In the genomic region with DNA sequence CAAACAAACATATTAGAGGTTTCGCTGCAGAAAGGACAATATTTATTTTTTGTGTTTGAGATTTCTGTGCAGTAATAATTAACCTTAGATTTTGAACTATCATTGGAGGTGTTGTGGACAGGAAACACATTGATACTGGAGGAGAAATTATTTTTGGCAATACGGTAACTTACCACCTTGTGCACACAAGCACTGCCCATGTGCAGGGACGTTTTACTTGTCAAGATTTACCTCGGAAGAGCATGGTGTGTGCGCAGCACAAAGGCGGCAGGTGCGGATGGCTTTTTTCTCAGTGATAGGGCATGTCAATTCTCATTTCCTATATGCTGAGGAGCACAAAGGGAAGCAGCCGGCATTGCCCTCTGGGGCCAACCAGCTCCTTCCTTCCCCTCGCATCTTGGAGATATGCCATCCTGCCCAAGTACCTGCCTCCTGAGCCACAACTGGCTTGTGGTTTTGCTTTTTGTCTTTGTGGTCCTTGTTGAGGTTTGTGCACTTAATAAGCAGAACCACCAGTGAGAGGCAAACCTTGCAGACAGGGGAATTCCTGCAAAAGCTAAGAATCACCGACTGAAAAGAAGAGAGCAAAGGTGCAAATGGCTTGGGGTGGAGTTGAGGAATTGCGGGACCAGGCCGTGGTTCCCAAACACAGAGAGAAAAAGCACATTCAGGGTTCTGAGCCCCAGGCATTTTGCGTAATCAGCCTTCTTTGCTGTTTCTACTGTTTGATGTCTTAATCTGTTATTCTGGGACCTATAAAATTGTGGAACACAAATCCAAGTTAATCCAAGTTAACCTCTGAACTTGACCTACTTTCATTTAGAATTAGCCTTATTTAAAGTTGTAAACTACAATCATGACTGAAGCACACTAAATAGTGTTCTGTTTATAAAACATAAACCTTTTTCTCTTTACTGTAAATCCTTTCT, we compare ENCODE assay signal across 12 cellular contexts. TPM values are rescaled to one million over a fixed set of nuclear protein-coding genes. Genes with fewer than 3 reads are reported as not detected.
A peak's percentile ranks its signal among the peaks of the same experiment; 100 is the strongest.
DNase-seq lines count a peak whose midpoint lies in the region; ATAC-seq, FAIRE-seq and TF ChIP-seq lines count a peak whose summit lies in the region.
"Had no signal": no experiment of that assay in that cellular context is flagged by ENCODE, and none has a peak within 500 bp of the region (broad histone marks: within the 10 kb centered on the region; RNA-seq: fewer than 3 reads in every experiment).

No MANE protein-coding gene starts in this region.

- TF ChIP-seq EP300 in A549 (IDR thresholded peaks at IDR 0.05), result no peak

- H3K36me3 Mint-ChIP-seq in WTC11 (no peaks in the 10 kb centered on the region), natural killer cell (no peaks in the 10 kb centered on the region)
- H3K36me3 Mint-ChIP-seq: CD8-positive, alpha-beta T cell; stimulated activated effector memory CD8-positive, alpha-beta T cell treated with anti-CD3 and anti-CD28 coated beads, Interleukin-12 subunit alpha, Interleukin-12 subunit beta, amount 100 ng/mL, for 72 hours had no signal

- DNase-seq in A549 (ENCODE audit: low read depth in 1 of 2, low spot score in 1 of 2), result peak in 1 of 2 experiments; percentile 9
- no peak for DNase-seq in WTC11 (ENCODE audit: low spot score)
- no peak for DNase-seq in urothelium cell line (ENCODE audit: low spot score)
- no peak for DNase-seq in natural killer cell
- DNase-seq in NCI-H2081 treated with DMSO at 0.1 percent for 48 hours (lab: John Stamatoyannopoulos, UW), result no peak
- DNase-seq: activated T-cell treated with anti-CD3 and anti-CD28 coated beads, Interleukin-2, amount 50 U/mL, for 48 hours; CD8-positive, alpha-beta T cell had no signal

- H3K4me1 Mint-ChIP-seq in WTC11, result peaks cover 11% of the 10 kb centered on the region; the same call in 1 of the 2 replicates
- no peaks in the 10 kb centered on the region for H3K4me1 Mint-ChIP-seq in natural killer cell
- H3K4me1 Mint-ChIP-seq: stimulated activated effector memory CD8-positive, alpha-beta T cell treated with anti-CD3 and anti-CD28 coated beads, Interleukin-12 subunit alpha, Interleukin-12 subunit beta, amount 100 ng/mL, for 72 hours had no signal

- no peak overlapping the region for H3K4me3 ChIP-seq in A549
- H3K4me3 ChIP-seq: K562 had no signal

- ATAC-seq in A549 (no peak; a peak in 1 of 6 replicates), GM18907 (IDR thresholded peaks at IDR 0.05; ENCODE audit: unreplicated experiment) (peak; percentile 80), HG03175 (IDR thresholded peaks at IDR 0.05; ENCODE audit: unreplicated experiment) (peak; percentile 62), WTC11 (peak; percentile 52; the same call in 1 of the 2 replicates), HG02840 (IDR thresholded peaks at IDR 0.05; ENCODE audit: low FRiP score, unreplicated experiment) (no peak), natural killer cell (no peak)
- ATAC-seq: CD8-positive, alpha-beta T cell; K562; stimulated activated effector memory CD8-positive, alpha-beta T cell treated with anti-CD3 and anti-CD28 coated beads, Interleukin-12 subunit alpha, Interleukin-12 subunit beta, amount 100 ng/mL, for 72 hours had no signal

- H3K27ac ChIP-seq in A549, result no peak overlapping the region

- H3K27me3 Mint-ChIP-seq in WTC11 (ENCODE audit: low read depth), result no peaks in the 10 kb centered on the region
- H3K27me3 Mint-ChIP-seq in natural killer cell (ENCODE audit: low read depth in 2 of 2), result peaks cover 4 to 7% of the 10 kb centered on the region in 2 donors

- H3K9me3 ChIP-seq in A549, result no peaks in the 10 kb centered on the region

- no peak overlapping the region; the same call in 1 of the 2 replicates for H3K27ac Mint-ChIP-seq in WTC11
- no peak overlapping the region for H3K27ac Mint-ChIP-seq in natural killer cell
- H3K27ac Mint-ChIP-seq: CD8-positive, alpha-beta T cell; stimulated activated effector memory CD8-positive, alpha-beta T cell treated with anti-CD3 and anti-CD28 coated beads, Interleukin-12 subunit alpha, Interleukin-12 subunit beta, amount 100 ng/mL, for 72 hours had no signal

- TF ChIP-seq CTCF in A549 (IDR thresholded peaks at IDR 0.05) (no peak), WTC11 (IDR thresholded peaks at IDR 0.05) (no peak), natural killer cell (IDR thresholded peaks at IDR 0.05) (no peak)

- CTCF ChIA-PET in A549 (lab: Yijun Ruan, JAX), result no interaction called here
- CTCF ChIA-PET in WTC11 (lab: Charles Lee), result no interaction called here

- H3K4me3 Mint-ChIP-seq in WTC11, result no peak overlapping the region
- no peak overlapping the region for H3K4me3 Mint-ChIP-seq in natural killer cell
- H3K4me3 Mint-ChIP-seq: CD8-positive, alpha-beta T cell; stimulated activated effector memory CD8-positive, alpha-beta T cell treated with anti-CD3 and anti-CD28 coated beads, Interleukin-12 subunit alpha, Interleukin-12 subunit beta, amount 100 ng/mL, for 72 hours had no signal

- H3K4me2 ChIP-seq in A549, result peak overlapping the region; percentile 30; the same call in 1 of the 3 replicates

- H3K4me1 ChIP-seq in A549, result 0 out of 3 replicates have a peak, but pooled peaks cover 7% of the 10 kb centered on the region

- POLR2A ChIA-PET in A549 (lab: Yijun Ruan, JAX), result no interaction called here
- POLR2A ChIA-PET in WTC11 (lab: Charles Lee), result no interaction called here

- 45% methylated on average over 13 of the region's 13 CpGs for WGBS in A549 (ENCODE audit: missing lambda C conversion rate)

- H3K9me3 Mint-ChIP-seq in WTC11 (no peaks in the 10 kb centered on the region), natural killer cell (peaks cover 0 to 2% of the 10 kb centered on the region in 2 donors)
- H3K9me3 Mint-ChIP-seq: CD8-positive, alpha-beta T cell; stimulated activated effector memory CD8-positive, alpha-beta T cell treated with anti-CD3 and anti-CD28 coated beads, Interleukin-12 subunit alpha, Interleukin-12 subunit beta, amount 100 ng/mL, for 72 hours had no signal

- TF ChIP-seq POLR2A in A549 (IDR thresholded peaks at IDR 0.05; ENCODE audit: low read length), result no peak

- intact Hi-C loops in natural killer cell (cut with micrococcal nuclease), result no loop called here

- no peak for TF ChIP-seq RAD21 in A549 (conservative IDR thresholded peaks at IDR 0.05 in 1 of 2, IDR thresholded peaks at IDR 0.05 in 1 of 2)

- no peak for FAIRE-seq in A549 (lab: Jason Lieb, UNC)
- FAIRE-seq in urothelium cell line (lab: Jason Lieb, UNC), result no peak
- FAIRE-seq: K562 had no signal

TF ChIP-seq in A549, 52 proteins besides CTCF, POLR2A, EP300 and RAD21 (continues in another document):
- no peak for TF ChIP-seq RCOR1 (IDR thresholded peaks at IDR 0.05; ENCODE audit: low read depth, low read length)
- no peak for TF ChIP-seq RFX5 (IDR thresholded peaks at IDR 0.05)
- TF ChIP-seq TFCP2L1 (CRISPR knock-in tag; IDR thresholded peaks at IDR 0.05), result no peak
- TF ChIP-seq CEBPB (IDR thresholded peaks at IDR 0.05), result no peak
- no peak for TF ChIP-seq CBX2 (IDR thresholded peaks at IDR 0.05; ENCODE audit: borderline replicate concordance, low read depth)
- no peak for TF ChIP-seq PBX3 (IDR thresholded peaks at IDR 0.05)
- TF ChIP-seq, protein P1, sequence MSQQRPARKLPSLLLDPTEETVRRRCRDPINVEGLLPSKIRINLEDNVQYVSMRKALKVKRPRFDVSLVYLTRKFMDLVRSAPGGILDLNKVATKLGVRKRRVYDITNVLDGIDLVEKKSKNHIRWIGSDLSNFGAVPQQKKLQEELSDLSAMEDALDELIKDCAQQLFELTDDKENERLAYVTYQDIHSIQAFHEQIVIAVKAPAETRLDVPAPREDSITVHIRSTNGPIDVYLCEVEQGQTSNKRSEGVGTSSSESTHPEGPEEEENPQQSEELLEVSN (IDR thresholded peaks at IDR 0.05; ENCODE audit: borderline replicate concordance, low read depth), result no peak

TF ChIP-seq in WTC11, 78 proteins besides CTCF, POLR2A, EP300 and RAD21 (continues in another document):
- TF ChIP-seq CBFB (CRISPR knock-in tag; IDR thresholded peaks at IDR 0.05; ENCODE audit: low read depth), result no peak
- no peak for TF ChIP-seq GRHL2 (CRISPR knock-in tag; IDR thresholded peaks at IDR 0.05; ENCODE audit: insufficient replicate concordance, severe bottlenecking)
- no peak for TF ChIP-seq ZNF532 (CRISPR knock-in tag; IDR thresholded peaks at IDR 0.05; ENCODE audit: borderline replicate concordance)

RNA-seq across cellular contexts. Expression of gene SAMD5, which starts 21.9 kb away (rescaled TPM):
- polyA plus RNA-seq in A549 (2011; rRNA removed), result 1.5 and 2.0 TPM in 2 replicates
- 0.17 and 0.29 TPM in 2 replicates for polyA plus RNA-seq in A549 (2012; cell fraction: cytosol; rRNA removed)
- polyA plus RNA-seq in A549 (2012; cell fraction: nucleus; rRNA removed), result 0.10 and 0.21 TPM in 2 replicates
- 0.67 to 0.91 TPM (median 0.79 TPM) in 3 replicates for polyA plus RNA-seq in A549 (2017; fragmentation: RNase III; extraction: RNeasy Plus Mini Kit Qiagen cat#74134 plus additional on column Dnase treatment)
- polyA minus RNA-seq in A549 (2011; rRNA and poly(A)+ RNA removed), result 1.5 and 1.7 TPM in 2 replicates
- total RNA-seq in WTC11 (2021), result 0.07 to 0.39 TPM (median 0.21 TPM) in 3 replicates
- total RNA-seq in natural killer cell, result not detected
- total RNA-seq: CD8-positive, alpha-beta T cell had no signal

Comparison
In these comparisons a context has a peak if more than half of its experiments do, and no peak if none do; other contexts are left out.
1. ATAC-seq: peak in GM18907 (single experiment), HG03175 (single experiment) and WTC11 (single experiment); none in A549 (0 of 2), HG02840 (single experiment) and natural killer cell (0 of 3).